In genomic region chr14:100108042-100108825, GRCh38 we compare ENCODE assay signal across 7 cellular contexts.
A peak's percentile ranks its signal among the peaks of the same experiment; 100 is the strongest.
DNase-seq lines count a peak whose midpoint lies in the region; ATAC-seq, FAIRE-seq and TF ChIP-seq lines count a peak whose summit lies in the region.

No MANE protein-coding gene starts in this region.

- H3K27me3 ChIP-seq in WERI-Rb-1 (ENCODE audit: insufficient read depth, low read depth, severe bottlenecking), result no peaks in the 10 kb centered on the region
- no peaks in the 10 kb centered on the region for H3K27me3 ChIP-seq in brain microvascular endothelial cell (replicated peaks)

- H3K9me3 ChIP-seq in WERI-Rb-1 (ENCODE audit: severe bottlenecking), result no peaks in the 10 kb centered on the region

- DNase-seq in GM13977 (ENCODE audit: low spot score) (peak; percentile 80), NCI-H2107 (lab: John Stamatoyannopoulos, UW) (peak; percentile 44), WERI-Rb-1 (peak; percentile 82), brain microvascular endothelial cell (peak; percentile 57)
- peak; percentile 87 to 90 for DNase-seq in stimulated activated CD4-positive, alpha-beta T cell treated with anti-CD3 and anti-CD28 coated beads, Interleukin-1b, Interleukin-23, amount 100 ng/mL, for 4 hours (ENCODE audit: low read depth in 2 of 2)

- peak; percentile 86 for TF ChIP-seq CTCF in GM13977 (IDR thresholded peaks at IDR 0.05; ENCODE audit: extremely low read depth, insufficient read depth, missing control alignments)
- TF ChIP-seq CTCF in WERI-Rb-1 (IDR thresholded peaks at IDR 0.05; ENCODE audit: low read depth, low read length), result peak; percentile 84
- TF ChIP-seq CTCF in brain microvascular endothelial cell (IDR thresholded peaks at IDR 0.05; ENCODE audit: low read depth, low read length, missing control alignments), result peak; percentile 96

- H3K4me3 ChIP-seq in WERI-Rb-1 (ENCODE audit: low read depth, low read length) (no peak overlapping the region), brain microvascular endothelial cell (ENCODE audit: low read depth, low read length) (no peak overlapping the region)

- FAIRE-seq in islet of Langerhans (lab: Jason Lieb, UNC), result peak; percentile 24

- H3K36me3 ChIP-seq in WERI-Rb-1 (peaks cover 27% of the 10 kb centered on the region), brain microvascular endothelial cell (replicated peaks) (no peaks in the 10 kb centered on the region)

- no peak overlapping the region for H3K27ac ChIP-seq in WERI-Rb-1
- H3K27ac ChIP-seq in brain microvascular endothelial cell, result no peak overlapping the region

- in situ Hi-C loops in GM13977 (cut with MboI; ENCODE audit: low pct_unique_long_range_greater_than_20kb, low sequenced_read_pairs, unreplicated experiment) (no loop called here), brain microvascular endothelial cell (cut with HindIII; ENCODE audit: low pct_ligation_motif_present, low sequenced_read_pairs) (no loop called here)

- peak; percentile 75 for ATAC-seq in HG02885 (IDR thresholded peaks at IDR 0.05; ENCODE audit: poor library complexity, unreplicated experiment)
